In the genomic region with DNA sequence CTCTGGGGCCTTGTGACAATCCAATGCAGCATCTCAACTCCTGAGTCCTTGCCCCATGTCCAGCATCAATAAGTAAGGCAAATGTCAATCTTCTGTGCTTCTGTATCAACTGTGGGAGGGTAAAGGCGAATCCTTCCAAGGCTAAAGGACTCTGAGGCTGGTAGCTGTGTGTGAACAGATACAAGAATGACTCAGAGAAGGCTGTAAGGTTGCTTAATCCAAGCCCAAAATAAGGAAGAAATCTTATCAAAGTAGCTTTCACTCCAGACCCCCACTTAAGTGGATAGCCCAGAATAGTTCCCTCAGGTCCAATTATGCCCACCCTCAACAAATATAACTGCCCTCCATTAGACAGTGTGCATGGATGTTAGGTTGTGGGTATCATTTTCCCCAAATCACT, we compare ENCODE assay signal across 3 cellular contexts.
TF ChIP-seq lines count a peak whose summit lies in the region.

No MANE protein-coding gene starts in this region.

TF ChIP-seq in IMR-90, 13 proteins besides CTCF, POLR2A, EP300 and RAD21:
- TF ChIP-seq NFE2L2 (IDR thresholded peaks at IDR 0.05; ENCODE audit: low read depth, low read length) (no peak), CEBPB (IDR thresholded peaks at IDR 0.05; ENCODE audit: low read depth, low read length) (peak; percentile 76)

TF ChIP-seq in K562, 482 proteins besides CTCF, POLR2A, EP300 and RAD21:
- TF ChIP-seq CEBPG (CRISPR knock-in tag; IDR thresholded peaks at IDR 0.05): no peak
- TF ChIP-seq CEBPG (tag; conservative IDR thresholded peaks at IDR 0.05 in 1 of 2, IDR thresholded peaks at IDR 0.05 in 1 of 2): 0 out of 4 replicates have a peak, but pooled peaks of 1 of the 2 experiments have one; percentile 36
- peak; percentile 45; the same call in 1 of the 2 replicates for TF ChIP-seq CBFA2T3 (IDR thresholded peaks at IDR 0.05)
- TF ChIP-seq, protein P1, sequence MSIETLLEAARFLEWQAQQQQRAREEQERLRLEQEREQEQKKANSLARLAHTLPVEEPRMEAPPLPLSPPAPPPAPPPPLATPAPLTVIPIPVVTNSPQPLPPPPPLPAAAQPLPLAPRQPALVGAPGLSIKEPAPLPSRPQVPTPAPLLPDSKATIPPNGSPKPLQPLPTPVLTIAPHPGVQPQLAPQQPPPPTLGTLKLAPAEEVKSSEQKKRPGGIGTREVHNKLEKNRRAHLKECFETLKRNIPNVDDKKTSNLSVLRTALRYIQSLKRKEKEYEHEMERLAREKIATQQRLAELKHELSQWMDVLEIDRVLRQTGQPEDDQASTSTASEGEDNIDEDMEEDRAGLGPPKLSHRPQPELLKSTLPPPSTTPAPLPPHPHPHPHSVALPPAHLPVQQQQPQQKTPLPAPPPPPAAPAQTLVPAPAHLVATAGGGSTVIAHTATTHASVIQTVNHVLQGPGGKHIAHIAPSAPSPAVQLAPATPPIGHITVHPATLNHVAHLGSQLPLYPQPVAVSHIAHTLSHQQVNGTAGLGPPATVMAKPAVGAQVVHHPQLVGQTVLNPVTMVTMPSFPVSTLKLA (conservative IDR thresholded peaks at IDR 0.05): no peak
- TF ChIP-seq JUND (IDR thresholded peaks at IDR 0.05; ENCODE audit: borderline replicate concordance, low read depth, low read length): 0 out of 2 replicates have a peak, but pooled peaks have one; percentile 30
- no peak for TF ChIP-seq JUND (tag; IDR thresholded peaks at IDR 0.05; ENCODE audit: borderline replicate concordance, low read depth, low read length)
- peak; percentile 59 for TF ChIP-seq CEBPB (tag; IDR thresholded peaks at IDR 0.05)
- no peak for TF ChIP-seq ZNF282 (CRISPR knock-in tag; IDR thresholded peaks at IDR 0.05)
- TF ChIP-seq CREB1 (IDR thresholded peaks at IDR 0.05): no peak
- no peak for TF ChIP-seq CREB1 (CRISPR knock-in tag; IDR thresholded peaks at IDR 0.05)
- no peak for TF ChIP-seq SRSF1 (IDR thresholded peaks at IDR 0.05; ENCODE audit: low read depth, low read length)
- no peak for TF ChIP-seq TEAD2 (tag; IDR thresholded peaks at IDR 0.05)
- TF ChIP-seq, protein P2, sequence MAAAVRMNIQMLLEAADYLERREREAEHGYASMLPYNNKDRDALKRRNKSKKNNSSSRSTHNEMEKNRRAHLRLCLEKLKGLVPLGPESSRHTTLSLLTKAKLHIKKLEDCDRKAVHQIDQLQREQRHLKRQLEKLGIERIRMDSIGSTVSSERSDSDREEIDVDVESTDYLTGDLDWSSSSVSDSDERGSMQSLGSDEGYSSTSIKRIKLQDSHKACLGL (CRISPR knock-in tag; IDR thresholded peaks at IDR 0.05; ENCODE audit: borderline replicate concordance, poor library complexity, severe bottlenecking): no peak
- peak; percentile 45; the same call in 1 of the 2 replicates for TF ChIP-seq FOSL1 (tag; conservative IDR thresholded peaks at IDR 0.05)
- TF ChIP-seq CBFA2T2 (conservative IDR thresholded peaks at IDR 0.05): 0 out of 2 replicates have a peak, but pooled peaks have one; percentile 8
- TF ChIP-seq TRIM28 (IDR thresholded peaks at IDR 0.05): no peak
TF ChIP-seq in K562: peak in this region for 6.

TF ChIP-seq in SK-N-SH, 30 proteins besides CTCF, POLR2A, EP300 and RAD21:
- no peak for TF ChIP-seq NFIC (IDR thresholded peaks at IDR 0.05; ENCODE audit: borderline replicate concordance)
- no peak for TF ChIP-seq JUND (IDR thresholded peaks at IDR 0.05)
- no peak for TF ChIP-seq FOXJ3 (CRISPR knock-in tag; IDR thresholded peaks at IDR 0.05)
- TF ChIP-seq, protein P3, sequence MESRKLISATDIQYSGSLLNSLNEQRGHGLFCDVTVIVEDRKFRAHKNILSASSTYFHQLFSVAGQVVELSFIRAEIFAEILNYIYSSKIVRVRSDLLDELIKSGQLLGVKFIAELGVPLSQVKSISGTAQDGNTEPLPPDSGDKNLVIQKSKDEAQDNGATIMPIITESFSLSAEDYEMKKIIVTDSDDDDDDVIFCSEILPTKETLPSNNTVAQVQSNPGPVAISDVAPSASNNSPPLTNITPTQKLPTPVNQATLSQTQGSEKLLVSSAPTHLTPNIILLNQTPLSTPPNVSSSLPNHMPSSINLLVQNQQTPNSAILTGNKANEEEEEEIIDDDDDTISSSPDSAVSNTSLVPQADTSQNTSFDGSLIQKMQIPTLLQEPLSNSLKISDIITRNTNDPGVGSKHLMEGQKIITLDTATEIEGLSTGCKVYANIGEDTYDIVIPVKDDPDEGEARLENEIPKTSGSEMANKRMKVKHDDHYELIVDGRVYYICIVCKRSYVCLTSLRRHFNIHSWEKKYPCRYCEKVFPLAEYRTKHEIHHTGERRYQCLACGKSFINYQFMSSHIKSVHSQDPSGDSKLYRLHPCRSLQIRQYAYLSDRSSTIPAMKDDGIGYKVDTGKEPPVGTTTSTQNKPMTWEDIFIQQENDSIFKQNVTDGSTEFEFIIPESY (IDR thresholded peaks at IDR 0.05; ENCODE audit: borderline replicate concordance, low read depth): no peak
- no peak for TF ChIP-seq NRF1 (IDR thresholded peaks at IDR 0.05; ENCODE audit: low read depth, low read length)
- TF ChIP-seq FOXM1 (IDR thresholded peaks at IDR 0.05; ENCODE audit: low read depth): no peak
- no peak for TF ChIP-seq POLR2AphosphoS5 (IDR thresholded peaks at IDR 0.05; ENCODE audit: low read depth, low read length)
- no peak for TF ChIP-seq GABPA (IDR thresholded peaks at IDR 0.05; ENCODE audit: low read depth)
- TF ChIP-seq RXRA (IDR thresholded peaks at IDR 0.05; ENCODE audit: borderline replicate concordance, low read depth): no peak
- TF ChIP-seq, protein P4, sequence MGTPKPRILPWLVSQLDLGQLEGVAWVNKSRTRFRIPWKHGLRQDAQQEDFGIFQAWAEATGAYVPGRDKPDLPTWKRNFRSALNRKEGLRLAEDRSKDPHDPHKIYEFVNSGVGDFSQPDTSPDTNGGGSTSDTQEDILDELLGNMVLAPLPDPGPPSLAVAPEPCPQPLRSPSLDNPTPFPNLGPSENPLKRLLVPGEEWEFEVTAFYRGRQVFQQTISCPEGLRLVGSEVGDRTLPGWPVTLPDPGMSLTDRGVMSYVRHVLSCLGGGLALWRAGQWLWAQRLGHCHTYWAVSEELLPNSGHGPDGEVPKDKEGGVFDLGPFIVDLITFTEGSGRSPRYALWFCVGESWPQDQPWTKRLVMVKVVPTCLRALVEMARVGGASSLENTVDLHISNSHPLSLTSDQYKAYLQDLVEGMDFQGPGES (IDR thresholded peaks at IDR 0.05; ENCODE audit: low read depth, low read length): no peak
- no peak for TF ChIP-seq SIN3A (IDR thresholded peaks at IDR 0.05; ENCODE audit: borderline replicate concordance, low read depth, low read length)
- TF ChIP-seq GATA2 (CRISPR knock-in tag; IDR thresholded peaks at IDR 0.05): no peak
- TF ChIP-seq, protein P5, sequence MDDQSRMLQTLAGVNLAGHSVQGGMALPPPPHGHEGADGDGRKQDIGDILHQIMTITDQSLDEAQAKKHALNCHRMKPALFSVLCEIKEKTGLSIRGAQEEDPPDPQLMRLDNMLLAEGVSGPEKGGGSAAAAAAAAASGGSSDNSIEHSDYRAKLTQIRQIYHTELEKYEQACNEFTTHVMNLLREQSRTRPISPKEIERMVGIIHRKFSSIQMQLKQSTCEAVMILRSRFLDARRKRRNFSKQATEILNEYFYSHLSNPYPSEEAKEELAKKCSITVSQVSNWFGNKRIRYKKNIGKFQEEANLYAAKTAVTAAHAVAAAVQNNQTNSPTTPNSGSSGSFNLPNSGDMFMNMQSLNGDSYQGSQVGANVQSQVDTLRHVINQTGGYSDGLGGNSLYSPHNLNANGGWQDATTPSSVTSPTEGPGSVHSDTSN (IDR thresholded peaks at IDR 0.05): no peak
- TF ChIP-seq MEF2A (IDR thresholded peaks at IDR 0.05; ENCODE audit: borderline replicate concordance, low read depth): no peak
